ENCODE assay signal across 21 cellular contexts in genomic region chr1:172125250-172125649, GRCh38.
DNase-seq lines count a peak whose midpoint lies in the region; ATAC-seq, FAIRE-seq and TF ChIP-seq lines count a peak whose summit lies in the region.
"Had no signal": no experiment of that assay in that cellular context is flagged by ENCODE, and none has a peak within 500 bp of the region (broad histone marks: within the 10 kb centered on the region; RNA-seq: fewer than 3 reads in every experiment).

No MANE protein-coding gene starts in this region.

- intact Hi-C loops in IMR-90 (cut with micrococcal nuclease) = no loop called here
- intact Hi-C loops in K562 (cut with micrococcal nuclease) = no loop called here
- intact Hi-C loops in activated CD4-positive, alpha-beta memory T cell treated with anti-CD3 and anti-CD28 coated beads for 36 hours (cut with micrococcal nuclease) = no loop called here
- intact Hi-C loops in gastrocnemius medialis (cut with DNase I; ENCODE audit: low total_unique reads) = no loop called here

- H4K5ac ChIP-seq in IMR-90 (ENCODE audit: low read depth, low read length) = no peak overlapping the region

- no peak for TF ChIP-seq POLR2A in IMR-90 (IDR thresholded peaks at IDR 0.05; ENCODE audit: low read depth, low read length)
- no peak for TF ChIP-seq POLR2A in K562 (conservative IDR thresholded peaks at IDR 0.05)
- TF ChIP-seq POLR2A in gastrocnemius medialis (IDR thresholded peaks at IDR 0.05) = no peak

- CTCF ChIA-PET in IMR-90 (lab: Yijun Ruan, JAX) = no interaction called here
- CTCF ChIA-PET in K562 (lab: Yijun Ruan, JAX; ENCODE audit: low intra/inter-chr PET ratio) = no interaction called here
- CTCF ChIA-PET in activated CD4-positive, alpha-beta memory T cell treated with anti-CD3 and anti-CD28 coated beads for 36 hours (lab: Charles Lee) = interaction anchor here (1.1 to 1.5 kb wide), 2 partner anchors 9 to 304 kb away, joined by 3 read pairs; no protein-coding TSS in a partner anchor
- CTCF ChIA-PET in CD8-positive, alpha-beta memory T cell (lab: Charles Lee) = interaction anchor here (1.1 kb wide), 1 partner anchor 123 kb away, joined by 5 read pairs; no protein-coding TSS in a partner anchor

- H2AFZ ChIP-seq in IMR-90 (replicated peaks; ENCODE audit: low read length, poor library complexity) (no peak overlapping the region), K562 (ENCODE audit: low read depth, low read length) (no peak overlapping the region)
- H2AFZ ChIP-seq: GM23338 had no signal

- TF ChIP-seq RAD21 in IMR-90 (IDR thresholded peaks at IDR 0.05; ENCODE audit: low read length) (no peak), K562 (CRISPR knock-in tag; conservative IDR thresholded peaks at IDR 0.05 in 1 of 2, IDR thresholded peaks at IDR 0.05 in 1 of 2) (no peak)

- no peak overlapping the region for H3K18ac ChIP-seq in IMR-90 (ENCODE audit: low read depth, low read length)

- H3K36me3 ChIP-seq in IMR-90 (ENCODE audit: control insufficient read depth, insufficient read depth, low read length) = no peaks in the 10 kb centered on the region
- no peaks in the 10 kb centered on the region for H3K36me3 ChIP-seq in K562 (ENCODE audit: control insufficient read depth, insufficient read depth, low read length)
- no peaks in the 10 kb centered on the region for H3K36me3 ChIP-seq in gastrocnemius medialis
- no peaks in the 10 kb centered on the region for H3K36me3 ChIP-seq in CD8-positive, alpha-beta memory T cell (ENCODE audit: insufficient read depth, low read length)
- H3K36me3 ChIP-seq: BLaER1, HAP-1 had no signal

- H3K4me3 Mint-ChIP-seq in nephron = no peak overlapping the region
- no peak overlapping the region for H3K4me3 Mint-ChIP-seq in activated CD4-positive, alpha-beta memory T cell treated with anti-CD3 and anti-CD28 coated beads for 36 hours
- no peak overlapping the region for H3K4me3 Mint-ChIP-seq in CD8-positive, alpha-beta memory T cell
- H3K4me3 Mint-ChIP-seq: B cell; CD4-positive, CD25-positive, alpha-beta regulatory T cell; CD8-positive, alpha-beta T cell; GM23338; HFFc6 had no signal

- H4K91ac ChIP-seq in IMR-90 (ENCODE audit: insufficient read depth, low read depth, low read length) = no peak overlapping the region

- no peaks in the 10 kb centered on the region for H4K20me1 ChIP-seq in IMR-90 (ENCODE audit: insufficient read depth, low read length)
- no peaks in the 10 kb centered on the region for H4K20me1 ChIP-seq in K562 (replicated peaks; ENCODE audit: control insufficient read depth, insufficient read depth, low read length)
- H4K20me1 ChIP-seq: BLaER1 had no signal

- H3K79me1 ChIP-seq in IMR-90 (ENCODE audit: low read depth in 1 of 2, low read length in 2 of 2) = no peaks in the 10 kb centered on the region

- H3K9me3 ChIP-seq in IMR-90 (ENCODE audit: control insufficient read depth, insufficient read depth, low read length) (no peaks in the 10 kb centered on the region), K562 (replicated peaks; ENCODE audit: control insufficient read depth, insufficient read depth, low read depth, low read length) (no peaks in the 10 kb centered on the region), gastrocnemius medialis (no peaks in the 10 kb centered on the region)
- H3K9me3 ChIP-seq in CD8-positive, alpha-beta memory T cell (ENCODE audit: low read length) = no peaks in the 10 kb centered on the region
- H3K9me3 ChIP-seq: BLaER1, HAP-1 had no signal

- dilution Hi-C loops in IMR-90 (cut with HindIII; ENCODE audit: low sequenced_read_pairs, unreplicated experiment) = no loop called here

- H2BK120ac ChIP-seq in IMR-90 (ENCODE audit: low read depth, low read length) = no peak overlapping the region

- FAIRE-seq in K562 (lab: Jason Lieb, UNC) = no peak
- FAIRE-seq: D721Med, GM12891, GM18507, H54 had no signal

- H3K27me3 Mint-ChIP-seq in nephron (ENCODE audit: low read depth) = no peaks in the 10 kb centered on the region
- H3K27me3 Mint-ChIP-seq in activated CD4-positive, alpha-beta memory T cell treated with anti-CD3 and anti-CD28 coated beads for 36 hours = no peaks in the 10 kb centered on the region
- H3K27me3 Mint-ChIP-seq in CD8-positive, alpha-beta memory T cell = peaks cover 0 to 1% of the 10 kb centered on the region in 2 donors
- H3K27me3 Mint-ChIP-seq: B cell; CD4-positive, CD25-positive, alpha-beta regulatory T cell had no signal

- DNase-seq in IMR-90 = no peak
- no peak for DNase-seq in K562 (ENCODE audit: extremely low read depth in 1 of 4, low spot score in 3 of 4)
- DNase-seq in activated CD4-positive, alpha-beta memory T cell treated with anti-CD3 and anti-CD28 coated beads for 36 hours = no peak
- no peak for DNase-seq in gastrocnemius medialis
- DNase-seq in CD8-positive, alpha-beta memory T cell = no peak
- DNase-seq: CD4-positive, CD25-positive, alpha-beta regulatory T cell; CD8-positive, alpha-beta T cell; DMS53; DMS79 treated with DMSO at 0.1 percent for 48 hours; GF-D8; HFFc6 had no signal

- no peak overlapping the region for H2AK5ac ChIP-seq in IMR-90 (ENCODE audit: low read depth, low read length)

- no peak overlapping the region for H2BK5ac ChIP-seq in IMR-90 (ENCODE audit: low read depth, low read length, poor library complexity, severe bottlenecking)

- peak overlapping the region in 2 of 3 experiments; percentile 11 to 56 for H3K27ac Mint-ChIP-seq in nephron
- H3K27ac Mint-ChIP-seq in activated CD4-positive, alpha-beta memory T cell treated with anti-CD3 and anti-CD28 coated beads for 36 hours = no peak overlapping the region
- H3K27ac Mint-ChIP-seq in CD8-positive, alpha-beta memory T cell = no peak overlapping the region
- H3K27ac Mint-ChIP-seq: B cell; CD4-positive, CD25-positive, alpha-beta regulatory T cell; CD8-positive, alpha-beta T cell; GM23338; HFFc6 had no signal

- H3K9ac ChIP-seq in IMR-90 (ENCODE audit: low read depth, low read length) = no peak overlapping the region
- no peak overlapping the region for H3K9ac ChIP-seq in K562 (ENCODE audit: insufficient read depth in 1 of 2, low read depth in 2 of 2, low read length in 2 of 2)
- H3K9ac ChIP-seq: BLaER1 had no signal

- H3K27ac ChIP-seq in IMR-90 (ENCODE audit: insufficient read depth, low read length) (no peak overlapping the region), K562 (ENCODE audit: extremely low read depth, low read depth, low read length) (no peak overlapping the region), gastrocnemius medialis (no peak overlapping the region)
- H3K27ac ChIP-seq in CD8-positive, alpha-beta memory T cell (ENCODE audit: low read depth, low read length) = no peak overlapping the region
- H3K27ac ChIP-seq: BLaER1, C4-2B had no signal

- TF ChIP-seq CTCF in IMR-90 (conservative IDR thresholded peaks at IDR 0.05; ENCODE audit: low read depth, low read length) (no peak), K562 (IDR thresholded peaks at IDR 0.05 in 2 of 3, conservative IDR thresholded peaks at IDR 0.05 in 1 of 3; ENCODE audit: insufficient read depth in 2 of 3, low read depth in 1 of 3, low read length in 3 of 3) (no peak), nephron (IDR thresholded peaks at IDR 0.05; ENCODE audit: unreplicated experiment in 3 of 3) (no peak), gastrocnemius medialis (IDR thresholded peaks at IDR 0.05 in 4 of 5, conservative IDR thresholded peaks at IDR 0.05 in 1 of 5) (no peak)

- POLR2A ChIA-PET in IMR-90 (lab: Charles Lee; ENCODE audit: unreplicated experiment) (no interaction called here), K562 (lab: Yijun Ruan, JAX) (interaction anchor here (1.4 kb wide), 1 partner anchor 17 kb away, joined by 3 read pairs; no protein-coding TSS in a partner anchor)
- POLR2A ChIA-PET in activated CD4-positive, alpha-beta memory T cell treated with anti-CD3 and anti-CD28 coated beads for 36 hours (lab: Charles Lee) = no interaction called here
- POLR2A ChIA-PET in CD8-positive, alpha-beta memory T cell (lab: Charles Lee) = no interaction called here

- H2BK20ac ChIP-seq in IMR-90 (ENCODE audit: low read depth, low read length) = no peak overlapping the region

- ATAC-seq in IMR-90 (ENCODE audit: low read depth) (no peak), K562 (no peak), gastrocnemius medialis (no peak)
- ATAC-seq: CD8-positive, alpha-beta T cell; GM23338 had no signal

- no peak overlapping the region for H3K56ac ChIP-seq in IMR-90 (ENCODE audit: extremely low read depth, insufficient read depth, low read length)

- no peak overlapping the region for H2BK15ac ChIP-seq in IMR-90 (ENCODE audit: low read depth, low read length)

- H3K23ac ChIP-seq in IMR-90 (ENCODE audit: low read depth, low read length) = no peak overlapping the region

- no peak overlapping the region for H3K14ac ChIP-seq in IMR-90 (replicated peaks; ENCODE audit: low read depth, low read length)

- peaks cover 30% of the 10 kb centered on the region for H3K4me1 Mint-ChIP-seq in nephron
- H3K4me1 Mint-ChIP-seq in activated CD4-positive, alpha-beta memory T cell treated with anti-CD3 and anti-CD28 coated beads for 36 hours (ENCODE audit: low read depth) = no peaks in the 10 kb centered on the region
- no peaks in the 10 kb centered on the region for H3K4me1 Mint-ChIP-seq in CD8-positive, alpha-beta memory T cell
- H3K4me1 Mint-ChIP-seq: B cell, GM23338 had no signal

- H3K4ac ChIP-seq in IMR-90 (ENCODE audit: low read depth, low read length) = no peak overlapping the region

- H3K4me3 ChIP-seq in IMR-90 (ENCODE audit: insufficient read depth, low read depth, low read length) = no peak overlapping the region
- H3K4me3 ChIP-seq in K562 = no peak overlapping the region
- H3K4me3 ChIP-seq in gastrocnemius medialis = no peak overlapping the region
- no peak overlapping the region for H3K4me3 ChIP-seq in CD8-positive, alpha-beta memory T cell (ENCODE audit: low read length)
- H3K4me3 ChIP-seq: BLaER1, GM23338, HAP-1 had no signal

- H3K4me2 ChIP-seq in IMR-90 (ENCODE audit: low read depth, low read length) (no peak overlapping the region), K562 (ENCODE audit: insufficient read depth, low read length) (no peak overlapping the region)
- H3K4me2 ChIP-seq: BLaER1, GM23338 had no signal

- H3K4me1 ChIP-seq in IMR-90 (ENCODE audit: control insufficient read depth, insufficient read depth, low read length) = no peaks in the 10 kb centered on the region
- H3K4me1 ChIP-seq in K562 (replicated peaks in 1 of 2; ENCODE audit: control insufficient read depth in 2 of 2, insufficient read depth in 2 of 2, low read length in 2 of 2) = no peaks in the 10 kb centered on the region
- no peaks in the 10 kb centered on the region for H3K4me1 ChIP-seq in gastrocnemius medialis
- no peaks in the 10 kb centered on the region for H3K4me1 ChIP-seq in CD8-positive, alpha-beta memory T cell (ENCODE audit: insufficient read depth, low read length)
- H3K4me1 ChIP-seq: BLaER1 had no signal

- no peaks in the 10 kb centered on the region for H3K79me2 ChIP-seq in K562 (ENCODE audit: control insufficient read depth, insufficient read depth, low read length)

- WGBS in IMR-90 (ENCODE audit: extremely low coverage in 2 of 2, insufficient read length in 1 of 2), 2 experiments = no CpG with 5 or more reads among the region's 2 CpGs
- 3% methylated on average over 2 of the region's 2 CpGs for WGBS in K562 (ENCODE audit: insufficient coverage, low coverage, missing lambda C conversion rate)

- peaks cover 10% of the 10 kb centered on the region for H3K36me3 Mint-ChIP-seq in nephron (ENCODE audit: low read depth)
- no peaks in the 10 kb centered on the region for H3K36me3 Mint-ChIP-seq in activated CD4-positive, alpha-beta memory T cell treated with anti-CD3 and anti-CD28 coated beads for 36 hours
- H3K36me3 Mint-ChIP-seq in CD8-positive, alpha-beta memory T cell = peaks cover 0 to 9% (median 2%) of the 10 kb centered on the region in 3 donors
- H3K36me3 Mint-ChIP-seq: CD8-positive, alpha-beta T cell had no signal

- no peaks in the 10 kb centered on the region for H3K9me1 ChIP-seq in IMR-90 (ENCODE audit: insufficient read depth, low read length)
- no peaks in the 10 kb centered on the region for H3K9me1 ChIP-seq in K562 (ENCODE audit: control insufficient read depth, insufficient read depth, low read length)

- no peak for TF ChIP-seq EP300 in K562 (IDR thresholded peaks at IDR 0.05; ENCODE audit: low read length)

- in situ Hi-C loops in IMR-90 (cut with MboI; ENCODE audit: low sequenced_read_pairs) (no loop called here), K562 (cut with MboI) (no loop called here), gastrocnemius medialis (cut with MboI; ENCODE audit: low sequenced_read_pairs in 4 of 4) (no loop called here)

- no peak overlapping the region for H2AK9ac ChIP-seq in IMR-90 (replicated peaks; ENCODE audit: low read depth, low read length, poor library complexity)

- peaks cover 3% of the 10 kb centered on the region for H3K9me3 Mint-ChIP-seq in nephron
- no peaks in the 10 kb centered on the region for H3K9me3 Mint-ChIP-seq in activated CD4-positive, alpha-beta memory T cell treated with anti-CD3 and anti-CD28 coated beads for 36 hours
- H3K9me3 Mint-ChIP-seq in CD8-positive, alpha-beta memory T cell = no peaks in the 10 kb centered on the region
- H3K9me3 Mint-ChIP-seq: CD8-positive, alpha-beta T cell; HFFc6 had no signal

- no peak overlapping the region for H4K8ac ChIP-seq in IMR-90 (ENCODE audit: low read depth in 2 of 2, low read length in 2 of 2)

- no peaks in the 10 kb centered on the region for H3K27me3 ChIP-seq in IMR-90 (ENCODE audit: control insufficient read depth, insufficient read depth, low read length)
- H3K27me3 ChIP-seq in K562 (ENCODE audit: control insufficient read depth in 2 of 2, insufficient read depth in 2 of 2, low read length in 2 of 2) = no peaks in the 10 kb centered on the region
- H3K27me3 ChIP-seq in gastrocnemius medialis = no peaks in the 10 kb centered on the region
- H3K27me3 ChIP-seq in CD8-positive, alpha-beta memory T cell (ENCODE audit: insufficient read depth, low read length, poor library complexity, severe bottlenecking) = no peaks in the 10 kb centered on the region
- H3K27me3 ChIP-seq: BLaER1 had no signal

- no TSS peak for BruUV-seq in IMR-90 (replicated peaks; lab: Mats Ljungman, UMichigan)
- BruUV-seq in K562 (replicated peaks; lab: Mats Ljungman, UMichigan) = no TSS peak

Comparison
In these comparisons a context has a peak if more than half of its experiments do, and no peak if none do; other contexts are left out.
1. H3K27ac Mint-ChIP-seq: peak in nephron (2 of 3); none in activated CD4-positive, alpha-beta memory T cell treated with anti-CD3 and anti-CD28 coated beads for 36 hours (single experiment) and CD8-positive, alpha-beta memory T cell (0 of 8).
2. CTCF ChIA-PET loops: an anchor here in activated CD4-positive, alpha-beta memory T cell treated with anti-CD3 and anti-CD28 coated beads for 36 hours (1.1 to 1.5 kb wide) and CD8-positive, alpha-beta memory T cell (1.1 kb wide); none called in IMR-90 and K562.